In the genomic region with DNA sequence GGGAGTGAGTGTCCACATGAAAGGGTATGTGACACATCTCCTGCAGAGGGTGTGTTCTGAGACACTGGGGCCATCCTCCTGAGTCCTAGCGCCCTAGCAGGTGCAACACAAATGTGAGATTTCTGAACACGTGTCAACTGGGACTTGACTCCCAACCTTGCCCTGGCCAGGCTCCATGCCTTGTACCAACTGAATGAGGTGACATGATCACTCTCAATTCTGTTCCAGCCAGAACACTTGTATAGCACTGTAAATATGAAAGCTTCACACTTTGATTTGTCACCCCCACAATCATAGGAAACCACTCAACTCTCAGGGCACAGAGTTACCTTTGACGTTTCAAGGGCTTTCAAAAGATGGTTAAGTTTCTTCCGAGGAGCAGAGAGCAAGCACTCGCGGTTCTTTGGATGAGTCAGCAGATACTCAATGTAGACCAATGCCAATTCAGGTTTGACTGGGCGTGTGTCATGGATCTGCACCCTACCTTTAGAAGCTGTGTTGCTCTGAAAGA, we compare ENCODE assay signal across 1 cellular context.
TF ChIP-seq lines count a peak whose summit lies in the region.

No MANE protein-coding gene starts in this region.

TF ChIP-seq in SK-N-SH, 30 proteins besides CTCF, POLR2A, EP300 and RAD21 (continued from another document):
- TF ChIP-seq PBX3 (IDR thresholded peaks at IDR 0.05) = no peak
- TF ChIP-seq NRF1 (IDR thresholded peaks at IDR 0.05; ENCODE audit: low read depth, low read length) = no peak
TF ChIP-seq in SK-N-SH: peak in this region for 0.
